In the genomic region with DNA sequence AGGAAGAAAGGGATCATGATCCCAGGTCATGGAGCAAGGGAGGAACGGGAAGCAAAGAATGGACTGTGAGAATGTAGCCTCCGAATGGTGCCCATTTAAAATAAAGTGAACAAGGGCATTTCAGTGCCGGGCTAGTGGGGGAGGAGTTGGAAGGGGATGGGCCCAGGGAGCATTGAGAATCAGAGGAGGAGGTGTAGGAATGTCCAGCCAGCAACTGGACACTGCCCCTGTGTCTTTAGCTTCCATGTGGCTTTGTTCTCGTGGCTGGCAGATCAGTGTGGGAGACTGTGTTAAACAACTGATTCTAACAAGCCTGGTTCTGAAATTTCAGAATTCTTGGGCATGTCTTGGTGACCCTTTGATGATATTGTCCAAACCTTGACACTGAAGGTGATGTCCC, we compare ENCODE assay signal across 16 cellular contexts. TPM values are rescaled to one million over a fixed set of nuclear protein-coding genes. Genes with fewer than 3 reads are reported as not detected.
DNase-seq lines count a peak whose midpoint lies in the region; ATAC-seq lines count a peak whose summit lies in the region.
"Had no signal": no experiment of that assay in that cellular context is flagged by ENCODE, and none has a peak within 500 bp of the region (broad histone marks: within the 10 kb centered on the region; RNA-seq: fewer than 3 reads in every experiment).

No MANE protein-coding gene starts in this region.

- no peak overlapping the region for H3K27ac Mint-ChIP-seq in activated CD4-positive, alpha-beta T cell treated with anti-CD3 and anti-CD28 coated beads, Interleukin-2, amount 10 ng/mL, durations not matched to agents 24 days and 14 days
- no peak overlapping the region for H3K27ac Mint-ChIP-seq in activated CD8-positive, alpha-beta memory T cell treated with anti-CD3 and anti-CD28 coated beads, Interleukin-2, amount 10 ng/mL, durations not matched to agents 7 days and 5 days

- ATAC-seq in activated CD8-positive, alpha-beta memory T cell treated with anti-CD3 and anti-CD28 coated beads, Interleukin-2, amount 10 ng/mL, durations not matched to agents 7 days and 5 days, result no peak
- ATAC-seq in HG03108 (IDR thresholded peaks at IDR 0.05; ENCODE audit: unreplicated experiment), result no peak
- ATAC-seq: activated T-cell treated with anti-CD3 and anti-CD28 coated beads, Interleukin-2, amount 50 U/mL, for 72 hours; mucosa of descending colon had no signal

- H3K36me3 Mint-ChIP-seq in activated CD4-positive, alpha-beta T cell treated with anti-CD3 and anti-CD28 coated beads, Interleukin-2, amount 10 ng/mL, durations not matched to agents 24 days and 14 days (ENCODE audit: low read depth), result peaks cover 2% of the 10 kb centered on the region
- H3K36me3 Mint-ChIP-seq in activated CD8-positive, alpha-beta memory T cell treated with anti-CD3 and anti-CD28 coated beads, Interleukin-2, amount 10 ng/mL, durations not matched to agents 7 days and 5 days, result peaks cover 2% of the 10 kb centered on the region

- H3K4me3 Mint-ChIP-seq in activated CD4-positive, alpha-beta T cell treated with anti-CD3 and anti-CD28 coated beads, Interleukin-2, amount 10 ng/mL, durations not matched to agents 24 days and 14 days, result peak overlapping the region; percentile 11
- H3K4me3 Mint-ChIP-seq in activated CD8-positive, alpha-beta memory T cell treated with anti-CD3 and anti-CD28 coated beads, Interleukin-2, amount 10 ng/mL, durations not matched to agents 7 days and 5 days, result no peak overlapping the region

- CTCF ChIA-PET in activated CD8-positive, alpha-beta memory T cell treated with anti-CD3 and anti-CD28 coated beads, Interleukin-2, amount 10 ng/mL, durations not matched to agents 7 days and 5 days (lab: Charles Lee), result no interaction called here

- peak overlapping the region; percentile 8 for H3K27ac ChIP-seq in temporal lobe (ENCODE audit: low read depth, low read length)
- H3K27ac ChIP-seq: right atrium auricular region had no signal

- intact Hi-C loops in activated CD4-positive, alpha-beta T cell treated with anti-CD3 and anti-CD28 coated beads, Interleukin-2, amount 10 ng/mL, durations not matched to agents 24 days and 14 days (cut with micrococcal nuclease), result no loop called here

- H3K9me3 Mint-ChIP-seq in activated CD4-positive, alpha-beta T cell treated with anti-CD3 and anti-CD28 coated beads, Interleukin-2, amount 10 ng/mL, durations not matched to agents 24 days and 14 days, result no peaks in the 10 kb centered on the region
- H3K9me3 Mint-ChIP-seq in activated CD8-positive, alpha-beta memory T cell treated with anti-CD3 and anti-CD28 coated beads, Interleukin-2, amount 10 ng/mL, durations not matched to agents 7 days and 5 days (ENCODE audit: low read depth), result no peaks in the 10 kb centered on the region
- H3K9me3 Mint-ChIP-seq: activated T-cell treated with anti-CD3 and anti-CD28 coated beads, Interleukin-2, amount 50 U/mL, for 72 hours had no signal

- peaks cover 16% of the 10 kb centered on the region for H3K4me1 Mint-ChIP-seq in activated CD4-positive, alpha-beta T cell treated with anti-CD3 and anti-CD28 coated beads, Interleukin-2, amount 10 ng/mL, durations not matched to agents 24 days and 14 days
- peaks cover 19% of the 10 kb centered on the region for H3K4me1 Mint-ChIP-seq in activated CD8-positive, alpha-beta memory T cell treated with anti-CD3 and anti-CD28 coated beads, Interleukin-2, amount 10 ng/mL, durations not matched to agents 7 days and 5 days

- H3K27me3 Mint-ChIP-seq in activated CD4-positive, alpha-beta T cell treated with anti-CD3 and anti-CD28 coated beads, Interleukin-2, amount 10 ng/mL, durations not matched to agents 24 days and 14 days, result peaks cover 24% of the 10 kb centered on the region
- H3K27me3 Mint-ChIP-seq in activated CD8-positive, alpha-beta memory T cell treated with anti-CD3 and anti-CD28 coated beads, Interleukin-2, amount 10 ng/mL, durations not matched to agents 7 days and 5 days, result peaks cover 9% of the 10 kb centered on the region

- DNase-seq in activated CD4-positive, alpha-beta T cell treated with anti-CD3 and anti-CD28 coated beads, Interleukin-2, amount 10 ng/mL, durations not matched to agents 24 days and 14 days, result peak; percentile 56
- DNase-seq in activated CD4-positive, alpha-beta T cell treated with anti-CD3 and anti-CD28 coated beads, Interleukin-2, amount 50 U/mL, for 48 hours, result no peak
- peak in 39 of 56 donors; percentile 4 to 78 (median 35) for DNase-seq in amygdala (lab: John Stamatoyannopoulos, UW)
- peak; percentile 57 for DNase-seq in midbrain (lab: John Stamatoyannopoulos, UW)
- no peak for DNase-seq in activated CD8-positive, alpha-beta memory T cell treated with anti-CD3 and anti-CD28 coated beads, Interleukin-2, amount 10 ng/mL, durations not matched to agents 7 days and 5 days
- no peak for DNase-seq in NCI-H2107 treated with DMSO at 0.1 percent for 48 hours (lab: John Stamatoyannopoulos, UW; ENCODE audit: unreplicated experiment)
- DNase-seq: activated T-cell treated with anti-CD3 and anti-CD28 coated beads, Interleukin-2, amount 50 U/mL, for 72 hours; effector CD4-positive, alpha-beta T cell; KBM-7; NCI-H1417; stimulated activated CD4-positive, alpha-beta T cell treated with anti-CD3 and anti-CD28 coated beads, Interleukin-4, amount 100 ng/mL, for 1 hour; SW 1271 had no signal

RNA-seq across cellular contexts. Expression of a gene that starts 1.4 kb away (rescaled TPM):
- 11.7 and 12.1 TPM in 2 replicates for total RNA-seq in activated CD4-positive, alpha-beta T cell treated with anti-CD3 and anti-CD28 coated beads, Interleukin-2, amount 10 ng/mL, durations not matched to agents 24 days and 14 days
- 33.9 TPM for total RNA-seq in temporal lobe
- 10 to 100 TPM; 12.9 to 13.1 TPM for total RNA-seq in activated CD8-positive, alpha-beta memory T cell treated with anti-CD3 and anti-CD28 coated beads, Interleukin-2, amount 10 ng/mL, durations not matched to agents 7 days and 5 days

Comparison
In these comparisons a context has a peak if more than half of its experiments do, and no peak if none do; other contexts are left out.
1. DNase-seq: peak in activated CD4-positive, alpha-beta T cell treated with anti-CD3 and anti-CD28 coated beads, Interleukin-2, amount 10 ng/mL, durations not matched to agents 24 days and 14 days (single experiment), amygdala (39 of 56) and midbrain (single experiment); none in activated CD4-positive, alpha-beta T cell treated with anti-CD3 and anti-CD28 coated beads, Interleukin-2, amount 50 U/mL, for 48 hours (0 of 2), activated CD8-positive, alpha-beta memory T cell treated with anti-CD3 and anti-CD28 coated beads, Interleukin-2, amount 10 ng/mL, durations not matched to agents 7 days and 5 days (single experiment) and NCI-H2107 treated with DMSO at 0.1 percent for 48 hours (single experiment).